In genomic region chr20:38804243-38804642, GRCh38 we compare ENCODE assay signal across 11 cellular contexts. TPM values are rescaled to one million over a fixed set of nuclear protein-coding genes. Genes with fewer than 3 reads are reported as not detected.
DNase-seq lines count a peak whose midpoint lies in the region; ATAC-seq and TF ChIP-seq lines count a peak whose summit lies in the region.
"Had no signal": no experiment of that assay in that cellular context is flagged by ENCODE, and none has a peak within 500 bp of the region (broad histone marks: within the 10 kb centered on the region; RNA-seq: fewer than 3 reads in every experiment).

No MANE protein-coding gene starts in this region.

- peaks cover 10% of the 10 kb centered on the region for H3F3A ChIP-seq in MM.1S (ENCODE audit: insufficient read depth, low read length)

- POLR2A ChIA-PET in CD8-positive, alpha-beta T cell (lab: Charles Lee) = interaction anchor here (1.1 to 4.4 kb wide), 7 partner anchors 15 to 72 kb away, joined by 3 to 44 read pairs (median 4); no protein-coding TSS in a partner anchor

- no peaks in the 10 kb centered on the region for H3K27me3 Mint-ChIP-seq in CD8-positive, alpha-beta T cell (ENCODE audit: low read depth)

- peaks cover 42% of the 10 kb centered on the region for H3K79me2 ChIP-seq in MM.1S (ENCODE audit: low read length)
- H3K79me2 ChIP-seq: hepatocyte had no signal

- no peaks in the 10 kb centered on the region for H4K20me1 ChIP-seq in MM.1S (ENCODE audit: insufficient read depth, low read length)

- H3K4me1 Mint-ChIP-seq in CD8-positive, alpha-beta T cell (ENCODE audit: low read depth) = peaks cover 46% of the 10 kb centered on the region

- peak overlapping the region; percentile 93 for H3K27ac Mint-ChIP-seq in CD8-positive, alpha-beta T cell

- no peak for TF ChIP-seq CTCF in CD8-positive, alpha-beta T cell (IDR thresholded peaks at IDR 0.05)
- TF ChIP-seq CTCF in MM.1S (IDR thresholded peaks at IDR 0.05; ENCODE audit: low read length) = no peak

- intact Hi-C loops in CD8-positive, alpha-beta T cell (cut with DNase I, micrococcal nuclease) = loop anchor here in 1 of 2 experiments (2.0 kb wide), 1 partner anchor 13 kb away; no protein-coding TSS in a partner anchor

- H4K8ac ChIP-seq in neuronal stem cell (ENCODE audit: low read depth, low read length) = no peak overlapping the region

- peaks cover 21% of the 10 kb centered on the region for H3K36me3 Mint-ChIP-seq in CD8-positive, alpha-beta T cell

- DNase-seq in CD8-positive, alpha-beta T cell = no peak
- DNase-seq in MM.1S = no peak
- DNase-seq in neuronal stem cell (ENCODE audit: low spot score) = no peak
- no peak for DNase-seq in NCI-H128 (lab: John Stamatoyannopoulos, UW; ENCODE audit: unreplicated experiment)
- no peak for DNase-seq in SKM-1 (lab: John Stamatoyannopoulos, UW; ENCODE audit: unreplicated experiment)
- DNase-seq in NCI-H226 = no peak
- DNase-seq: tibial artery had no signal

- no peaks in the 10 kb centered on the region for H3K9me3 Mint-ChIP-seq in CD8-positive, alpha-beta T cell

- H3K23ac ChIP-seq in neuronal stem cell (ENCODE audit: low read depth, low read length, poor library complexity) = no peak overlapping the region

- peak overlapping the region; percentile 87 for H3K4me3 Mint-ChIP-seq in CD8-positive, alpha-beta T cell

- no CpG with 5 or more reads among the region's 3 CpGs for WGBS in neuronal stem cell (ENCODE audit: extremely low coverage in 2 of 2, insufficient read length in 2 of 2, insufficient replicate concordance in 1 of 2), 2 donors

- no peak overlapping the region for H4K91ac ChIP-seq in neuronal stem cell (ENCODE audit: low read depth, low read length, poor library complexity)

- no peak overlapping the region for H2BK5ac ChIP-seq in neuronal stem cell (ENCODE audit: low read length)

- H3K4me2 ChIP-seq in MM.1S (ENCODE audit: low read depth, low read length) (no peak overlapping the region), neuronal stem cell (ENCODE audit: insufficient read depth, low read length, poor library complexity, severe bottlenecking) (no peak overlapping the region)
- H3K4me2 ChIP-seq: hepatocyte had no signal

- H2BK120ac ChIP-seq in neuronal stem cell (ENCODE audit: low read depth, low read length) = no peak overlapping the region

- no peak overlapping the region for H2BK15ac ChIP-seq in neuronal stem cell (ENCODE audit: low read length)

- peaks cover 44% of the 10 kb centered on the region for H3K4me1 ChIP-seq in CD8-positive, alpha-beta T cell (ENCODE audit: insufficient read depth, low read length)
- peaks cover 26% of the 10 kb centered on the region for H3K4me1 ChIP-seq in MM.1S (ENCODE audit: low read length)
- peaks cover 9% of the 10 kb centered on the region in 2 donors for H3K4me1 ChIP-seq in duodenal mucosa (ENCODE audit: control insufficient read depth in 1 of 2, insufficient read depth in 2 of 2, low read length in 2 of 2)
- peaks cover 19 to 23% of the 10 kb centered on the region in 2 donors for H3K4me1 ChIP-seq in neuronal stem cell (ENCODE audit: control insufficient read depth in 2 of 2, insufficient read depth in 1 of 2, low read depth in 1 of 2, low read length in 2 of 2)
- H3K4me1 ChIP-seq: Caco-2 had no signal

- no peak for ATAC-seq in CD8-positive, alpha-beta T cell
- ATAC-seq in HG02571 (IDR thresholded peaks at IDR 0.05; ENCODE audit: unreplicated experiment) = no peak

- no peak overlapping the region for H3K4ac ChIP-seq in neuronal stem cell (ENCODE audit: low read length)

- H3K9me3 ChIP-seq in CD8-positive, alpha-beta T cell (ENCODE audit: low read length) = no peaks in the 10 kb centered on the region
- no peaks in the 10 kb centered on the region for H3K9me3 ChIP-seq in MM.1S (replicated peaks; ENCODE audit: insufficient read depth, low read length)
- H3K9me3 ChIP-seq in duodenal mucosa (ENCODE audit: control insufficient read depth in 1 of 2, low read length in 2 of 2) = no peaks in the 10 kb centered on the region
- no peaks in the 10 kb centered on the region for H3K9me3 ChIP-seq in neuronal stem cell (replicated peaks in 1 of 2; ENCODE audit: control insufficient read depth in 2 of 2, insufficient read depth in 1 of 2, low read depth in 1 of 2, low read length in 2 of 2)
- H3K9me3 ChIP-seq: Caco-2, tibial artery had no signal

- H3K9ac ChIP-seq in MM.1S (ENCODE audit: low read length) (no peak overlapping the region), duodenal mucosa (ENCODE audit: low read depth in 1 of 2, low read length in 2 of 2) (no peak overlapping the region), neuronal stem cell (ENCODE audit: low read depth, low read length, poor library complexity) (no peak overlapping the region)

- no peak overlapping the region for H3K14ac ChIP-seq in neuronal stem cell (ENCODE audit: low read length)

- no peaks in the 10 kb centered on the region for H3K9me2 ChIP-seq in MM.1S (replicated peaks; ENCODE audit: insufficient read depth, low read length)

- H3K27me3 ChIP-seq in CD8-positive, alpha-beta T cell (ENCODE audit: insufficient read depth, low read length) = no peaks in the 10 kb centered on the region
- H3K27me3 ChIP-seq in MM.1S (replicated peaks; ENCODE audit: insufficient read depth, low read length) = no peaks in the 10 kb centered on the region
- H3K27me3 ChIP-seq in duodenal mucosa (ENCODE audit: control insufficient read depth in 1 of 2, insufficient read depth in 2 of 2, low read length in 2 of 2) = peaks cover 17 to 28% of the 10 kb centered on the region in 2 donors
- H3K27me3 ChIP-seq in neuronal stem cell (ENCODE audit: control insufficient read depth in 3 of 3, insufficient read depth in 3 of 3, low read depth in 1 of 3, low read length in 3 of 3) = peaks cover 0 to 17% (median 0%) of the 10 kb centered on the region in 3 experiments

- no peak overlapping the region for H2AK5ac ChIP-seq in neuronal stem cell (ENCODE audit: low read depth, low read length)

- H3K27ac ChIP-seq in CD8-positive, alpha-beta T cell (ENCODE audit: low read depth, low read length) = peak overlapping the region; percentile 99
- H3K27ac ChIP-seq in MM.1S (ENCODE audit: low read length) (peak overlapping the region; percentile 54; the same call in 1 of the 2 replicates), duodenal mucosa (ENCODE audit: low read depth, low read length) (peak overlapping the region; percentile 8), neuronal stem cell (replicated peaks; ENCODE audit: low read length) (peak overlapping the region; percentile 73)
- H3K27ac ChIP-seq: hepatocyte, tibial artery had no signal

- CTCF ChIA-PET in CD8-positive, alpha-beta T cell (lab: Charles Lee) = interaction anchor here (0.6 to 6.1 kb wide), 3 partner anchors 13 to 205 kb away, joined by 3 to 63 read pairs (median 30); no protein-coding TSS in a partner anchor

- no peaks in the 10 kb centered on the region for H3K79me1 ChIP-seq in neuronal stem cell (ENCODE audit: low read depth, low read length)

- H3K36me3 ChIP-seq in CD8-positive, alpha-beta T cell (ENCODE audit: insufficient read depth, low read length) = no peaks in the 10 kb centered on the region
- H3K36me3 ChIP-seq in MM.1S (replicated peaks; ENCODE audit: insufficient read depth, low read length) = no peaks in the 10 kb centered on the region
- no peaks in the 10 kb centered on the region for H3K36me3 ChIP-seq in duodenal mucosa (ENCODE audit: control insufficient read depth in 1 of 2, insufficient read depth in 2 of 2, low read length in 2 of 2)
- H3K36me3 ChIP-seq in neuronal stem cell (replicated peaks in 1 of 2; ENCODE audit: control insufficient read depth in 2 of 2, insufficient read depth in 2 of 2, low read length in 2 of 2) = no peaks in the 10 kb centered on the region
- H3K36me3 ChIP-seq: tibial artery had no signal

- H2BK12ac ChIP-seq in neuronal stem cell (ENCODE audit: low read length) = no peak overlapping the region

- H3K18ac ChIP-seq in neuronal stem cell (ENCODE audit: low read length) = no peak overlapping the region

- H2AFZ ChIP-seq in MM.1S (ENCODE audit: low read length) (no peak overlapping the region), neuronal stem cell (ENCODE audit: low read length) (peak overlapping the region; percentile 10)
- H2AFZ ChIP-seq: hepatocyte had no signal

- H3K4me3 ChIP-seq in CD8-positive, alpha-beta T cell (ENCODE audit: low read depth, low read length) = peak overlapping the region; percentile 3
- H3K4me3 ChIP-seq in MM.1S (ENCODE audit: low read length) (no peak overlapping the region), duodenal mucosa (ENCODE audit: low read depth in 1 of 2, low read length in 2 of 2) (no peak overlapping the region), neuronal stem cell (ENCODE audit: low read length in 2 of 2) (no peak overlapping the region)
- H3K4me3 ChIP-seq: hepatocyte, tibial artery had no signal

RNA-seq across cellular contexts. Expression of gene PPP1R16B, which starts 1.3 kb away (rescaled TPM):
- total RNA-seq in CD8-positive, alpha-beta T cell = 100 to 1,000 TPM; 128 to 129 TPM
- 1.3 TPM for polyA plus RNA-seq in neuronal stem cell (2013, experiment 1 of 2)
- polyA plus RNA-seq in neuronal stem cell (2013, experiment 2 of 2) = 1.3 TPM
- total RNA-seq: Caco-2 had no signal

RNA-seq across cellular contexts. Expression of gene ACTR5, which starts 56.0 kb away (rescaled TPM):
- total RNA-seq in CD8-positive, alpha-beta T cell = 10 to 100 TPM; 15.7 to 18.2 TPM
- polyA plus RNA-seq in neuronal stem cell (2013, experiment 1 of 2) = 7.2 TPM
- polyA plus RNA-seq in neuronal stem cell (2013, experiment 2 of 2) = 7.2 TPM

Comparison
In these comparisons a context has a peak if more than half of its experiments do, and no peak if none do; other contexts are left out.
1. H3K27ac ChIP-seq: peak in every context shown above with its lines; median percentile 99 in CD8-positive, alpha-beta T cell; 73 in neuronal stem cell; 54 in MM.1S; 8 in duodenal mucosa.